ENCODE assay signal across 15 cellular contexts in genomic region chr5:150465926-150466325, GRCh38. TPM values are rescaled to one million over a fixed set of nuclear protein-coding genes. Genes with fewer than 3 reads are reported as not detected.
DNase-seq lines count a peak whose midpoint lies in the region; ATAC-seq and TF ChIP-seq lines count a peak whose summit lies in the region.
"Had no signal": no experiment of that assay in that cellular context is flagged by ENCODE, and none has a peak within 500 bp of the region (broad histone marks: within the 10 kb centered on the region; RNA-seq: fewer than 3 reads in every experiment).

No MANE protein-coding gene starts in this region.

- H3K4me3 ChIP-seq in lung, result no peak overlapping the region
- no peak overlapping the region for H3K4me3 ChIP-seq in uterus
- no peak overlapping the region for H3K4me3 ChIP-seq in transverse colon
- H3K4me3 ChIP-seq: ovary, tibial nerve had no signal

- in situ Hi-C loops in transverse colon (cut with MboI; ENCODE audit: low pct_ligation_motif_present in 1 of 4, low pct_unique_long_range_greater_than_20kb in 1 of 4, low sequenced_read_pairs in 3 of 4), result loop anchor here in 3 of 4 donors (10.0 to 25.0 kb wide), 2 partner anchors 79 to 196 kb away; partner anchors contain the start of gene MYOZ3 (in 3 of the 3)

- 51 to 55% methylated on average over 8 of the region's 8 CpGs for WGBS in lung, 2 donors
- 67 to 71% methylated on average over 4 to 8 of the region's 8 CpGs for WGBS in transverse colon (ENCODE audit: low coverage in 1 of 2), 2 donors

- H3K4me1 ChIP-seq in lung (ENCODE audit: control insufficient read depth in 2 of 2, insufficient read depth in 2 of 2, low read length in 2 of 2) (peaks cover 0 to 4% of the 10 kb centered on the region in 2 donors), uterus (no peaks in the 10 kb centered on the region), transverse colon (peaks cover 0 to 2% (median 0%) of the 10 kb centered on the region in 4 donors)

- TF ChIP-seq EP300 in transverse colon (IDR thresholded peaks at IDR 0.05; ENCODE audit: low read depth), result no peak

- DNase-seq in cardiac septum (ENCODE audit: low spot score) (peak; percentile 77), Right ventricle myocardium inferior (ENCODE audit: missing footprints) (no peak), lung (ENCODE audit: low spot score) (no peak), uterus (peak in 1 of 2 donors; percentile 45), HCEC 1CT (no peak), transverse colon (no peak)
- DNase-seq: activated CD4-positive, alpha-beta T cell treated with anti-CD3 and anti-CD28 coated beads, Interleukin-2, amount 50 U/mL, for 4 hours; activated T-cell treated with anti-CD3 and anti-CD28 coated beads, Interleukin-2, amount 50 U/mL, for 1 hour; Karpas-422; NCI-H1105; NCI-H748 treated with DMSO at 0.1 percent for 48 hours; ovary; small intestine had no signal

- H3K36me3 ChIP-seq in lung (ENCODE audit: control insufficient read depth in 2 of 2, insufficient read depth in 2 of 2, low read length in 2 of 2) (no peaks in the 10 kb centered on the region), uterus (no peaks in the 10 kb centered on the region), transverse colon (no peaks in the 10 kb centered on the region)
- H3K36me3 ChIP-seq: ovary, tibial nerve had no signal

- TF ChIP-seq POLR2A in uterus (IDR thresholded peaks at IDR 0.05), result no peak
- TF ChIP-seq POLR2A in transverse colon (IDR thresholded peaks at IDR 0.05), result no peak

- ATAC-seq in Right ventricle myocardium inferior (no peak), lung (ENCODE audit: insufficient read depth, low FRiP score) (no peak)

- intact Hi-C loops in cardiac septum (cut with DNase I) (loop anchor here (10.0 kb wide), 1 partner anchor 379 kb away; the partner anchor contains the start of gene IRGM), Right ventricle myocardium inferior (cut with DNase I) (loop anchor here (2.0 kb wide), 1 partner anchor 21 kb away; no protein-coding TSS in a partner anchor), uterus (cut with DNase I; ENCODE audit: low total_unique reads) (no loop called here), transverse colon (cut with DNase I; ENCODE audit: low total_unique reads) (no loop called here)

- H3K27me3 ChIP-seq in lung (ENCODE audit: control insufficient read depth, insufficient read depth) (no peaks in the 10 kb centered on the region), uterus (no peaks in the 10 kb centered on the region), transverse colon (no peaks in the 10 kb centered on the region)
- H3K27me3 ChIP-seq: ovary, tibial nerve had no signal

- TF ChIP-seq CTCF in lung (IDR thresholded peaks at IDR 0.05; ENCODE audit: control extremely low read depth, extremely low read depth), result no peak
- no peak for TF ChIP-seq CTCF in uterus (IDR thresholded peaks at IDR 0.05)
- TF ChIP-seq CTCF in transverse colon (IDR thresholded peaks at IDR 0.05), result no peak

- H3K27ac ChIP-seq in lung (ENCODE audit: low read depth in 1 of 2, low read length in 1 of 2) (peak overlapping the region; percentile 34 to 67), uterus (peak overlapping the region; percentile 33 to 79), transverse colon (peak overlapping the region in 1 of 4 donors; percentile 46)

- H3K9me3 ChIP-seq in lung (ENCODE audit: control insufficient read depth in 2 of 2, insufficient read depth in 1 of 2, low read length in 1 of 2) (no peaks in the 10 kb centered on the region), uterus (no peaks in the 10 kb centered on the region), transverse colon (no peaks in the 10 kb centered on the region)
- H3K9me3 ChIP-seq: ovary, tibial nerve had no signal

RNA-seq across cellular contexts. Expression of gene RPS14, which starts 16.4 kb away (rescaled TPM):
- total RNA-seq in cardiac septum (852 TPM), Right ventricle myocardium inferior (1,267 TPM), lung (1,000 to 10,000 TPM; 1,065 to 1,395 TPM), uterus (over 10,000 TPM in 1 of 4 donors, 1,000 to 10,000 TPM in 3; 2,445 to 12,361 (median 6,046) TPM), transverse colon (1,000 to 10,000 TPM; 1,179 to 2,387 (median 1,878) TPM)
- 1,000 to 10,000 TPM; 3,509 to 4,623 TPM for polyA plus RNA-seq in lung

RNA-seq across cellular contexts. Expression of gene NDST1, which starts 42.0 kb away (rescaled TPM):
- 67.6 TPM for total RNA-seq in cardiac septum
- total RNA-seq in Right ventricle myocardium inferior, result 60.4 TPM
- 100 to 1,000 TPM in 1 of 2 donors, 10 to 100 TPM in 1; 71.6 to 145 TPM for total RNA-seq in lung
- 10 to 100 TPM; 45.6 to 49.8 TPM for polyA plus RNA-seq in lung
- 10 to 100 TPM; 10.9 to 86.0 (median 42.5) TPM for total RNA-seq in uterus
- total RNA-seq in transverse colon, result 100 to 1,000 TPM in 1 of 4 donors, 10 to 100 TPM in 3; 68.8 to 104 (median 96.4) TPM

RNA-seq across cellular contexts. Expression of gene CD74, which starts 53.2 kb away (rescaled TPM):
- total RNA-seq in cardiac septum (239 TPM), Right ventricle myocardium inferior (327 TPM), lung (1,000 to 10,000 TPM; 1,061 to 2,819 TPM), uterus (1,000 to 10,000 TPM in 1 of 4 donors, 100 to 1,000 TPM in 3; 118 to 1,231 (median 675) TPM), transverse colon (100 to 1,000 TPM in 3 of 4 donors, 10 to 100 TPM in 1; 54.3 to 451 (median 259) TPM)
- polyA plus RNA-seq in lung, result 1,000 to 10,000 TPM; 1,429 to 2,010 TPM
- total RNA-seq: A172 had no signal

Comparison
In these comparisons a context has a peak if more than half of its experiments do, and no peak if none do; other contexts are left out.
1. intact Hi-C loops: an anchor here in cardiac septum (10.0 kb wide) and Right ventricle myocardium inferior (2.0 kb wide); none called in uterus and transverse colon.